Comparison of ENCODE assay signal across 23 cellular contexts in genomic region chr2:197030090-197030489, GRCh38.
DNase-seq lines count a peak whose midpoint lies in the region; ATAC-seq and TF ChIP-seq lines count a peak whose summit lies in the region.
"Had no signal": no experiment of that assay in that cellular context is flagged by ENCODE, and none has a peak within 500 bp of the region (broad histone marks: within the 10 kb centered on the region; RNA-seq: fewer than 3 reads in every experiment).

No MANE protein-coding gene starts in this region.

- no peak overlapping the region for H3K9ac ChIP-seq in IMR-90 (ENCODE audit: low read depth, low read length)
- H3K9ac ChIP-seq: BLaER1 treated with 17β-estradiol and CSF1 and Interleukin-3, amounts not matched to agents 10 nM and 100 nM; SK-N-SH had no signal

- no peak overlapping the region for H2BK15ac ChIP-seq in IMR-90 (ENCODE audit: low read depth, low read length)

- no peak overlapping the region for H3K56ac ChIP-seq in IMR-90 (ENCODE audit: extremely low read depth, insufficient read depth, low read length)

- H3K4me3 Mint-ChIP-seq in activated CD8-positive, alpha-beta memory T cell treated with anti-CD3 and anti-CD28 coated beads, Interleukin-2, amount 10 ng/mL, durations not matched to agents 7 days and 5 days = no peak overlapping the region
- no peak overlapping the region for H3K4me3 Mint-ChIP-seq in CD4-positive, alpha-beta T cell
- H3K4me3 Mint-ChIP-seq: GM23338, H9 had no signal

- H2BK20ac ChIP-seq in IMR-90 (ENCODE audit: low read depth, low read length) = no peak overlapping the region

- H3K9me3 Mint-ChIP-seq in activated CD8-positive, alpha-beta memory T cell treated with anti-CD3 and anti-CD28 coated beads, Interleukin-2, amount 10 ng/mL, durations not matched to agents 7 days and 5 days (ENCODE audit: low read depth) = peaks cover 3% of the 10 kb centered on the region
- no peaks in the 10 kb centered on the region for H3K9me3 Mint-ChIP-seq in CD4-positive, alpha-beta T cell
- H3K9me3 Mint-ChIP-seq: GM23338, H9 had no signal

- H2AFZ ChIP-seq in IMR-90 (replicated peaks; ENCODE audit: low read length, poor library complexity) = no peak overlapping the region
- H2AFZ ChIP-seq: GM23338 had no signal

- 100% methylated on average over 1 of the region's 3 CpGs; no CpG with 5 or more reads in 1 of the 2 experiments for WGBS in IMR-90 (ENCODE audit: extremely low coverage in 2 of 2, insufficient read length in 1 of 2), 2 experiments

- no peak overlapping the region for H2BK5ac ChIP-seq in IMR-90 (ENCODE audit: low read depth, low read length, poor library complexity, severe bottlenecking)

- dilution Hi-C loops in IMR-90 (cut with HindIII; ENCODE audit: low sequenced_read_pairs, unreplicated experiment) = no loop called here

- H3K4me1 ChIP-seq in IMR-90 (ENCODE audit: control insufficient read depth, insufficient read depth, low read length) = peaks cover 1% of the 10 kb centered on the region; the same call in 1 of the 2 replicates
- no peaks in the 10 kb centered on the region for H3K4me1 ChIP-seq in mucosa of descending colon (ENCODE audit: low read depth)

- POLR2A ChIA-PET in CD4-positive, alpha-beta T cell (lab: Charles Lee) = no interaction called here
- POLR2A ChIA-PET in IMR-90 (lab: Charles Lee; ENCODE audit: unreplicated experiment) = no interaction called here

- no peak overlapping the region for H2AK5ac ChIP-seq in IMR-90 (ENCODE audit: low read depth, low read length)

- in situ Hi-C loops in IMR-90 (cut with MboI; ENCODE audit: low sequenced_read_pairs) = no loop called here

- H3K4me3 ChIP-seq in IMR-90 (ENCODE audit: insufficient read depth, low read depth, low read length) (no peak overlapping the region), mucosa of descending colon (no peak overlapping the region)
- H3K4me3 ChIP-seq: BLaER1 treated with 17β-estradiol and CSF1 and Interleukin-3, amounts not matched to agents 10 nM and 100 nM; GM23338 had no signal

- CTCF ChIA-PET in activated CD8-positive, alpha-beta memory T cell treated with anti-CD3 and anti-CD28 coated beads, Interleukin-2, amount 10 ng/mL, durations not matched to agents 7 days and 5 days (lab: Charles Lee) = no interaction called here
- CTCF ChIA-PET in CD4-positive, alpha-beta T cell (lab: Charles Lee) = no interaction called here
- CTCF ChIA-PET in IMR-90 (lab: Yijun Ruan, JAX) = no interaction called here

- BruUV-seq in IMR-90 (replicated peaks; lab: Mats Ljungman, UMichigan) = no TSS peak

- H4K20me1 ChIP-seq in IMR-90 (ENCODE audit: insufficient read depth, low read length) = no peaks in the 10 kb centered on the region
- H4K20me1 ChIP-seq: BLaER1 treated with 17β-estradiol and CSF1 and Interleukin-3, amounts not matched to agents 10 nM and 100 nM had no signal

- TF ChIP-seq POLR2A in IMR-90 (IDR thresholded peaks at IDR 0.05; ENCODE audit: low read depth, low read length) = no peak

- intact Hi-C loops in CD4-positive, alpha-beta T cell (cut with DNase I, micrococcal nuclease) = no loop called here
- intact Hi-C loops in IMR-90 (cut with micrococcal nuclease) (no loop called here), mucosa of descending colon (cut with DNase I, micrococcal nuclease) (no loop called here)

- TF ChIP-seq RAD21 in IMR-90 (IDR thresholded peaks at IDR 0.05; ENCODE audit: low read length) = no peak

- H3K27me3 ChIP-seq in CD4-positive, alpha-beta T cell (ENCODE audit: control insufficient read depth, insufficient read depth, low read length) = no peaks in the 10 kb centered on the region
- H3K27me3 ChIP-seq in IMR-90 (ENCODE audit: control insufficient read depth, insufficient read depth, low read length) = no peaks in the 10 kb centered on the region
- H3K27me3 ChIP-seq: BLaER1 treated with 17β-estradiol and CSF1 and Interleukin-3, amounts not matched to agents 10 nM and 100 nM had no signal

- no peak overlapping the region for H2AK9ac ChIP-seq in IMR-90 (replicated peaks; ENCODE audit: low read depth, low read length, poor library complexity)

- no peak overlapping the region for H3K4me2 ChIP-seq in IMR-90 (ENCODE audit: low read depth, low read length)
- H3K4me2 ChIP-seq: BLaER1 treated with 17β-estradiol and CSF1 and Interleukin-3, amounts not matched to agents 10 nM and 100 nM; GM23338; SK-N-SH had no signal

- H3K79me1 ChIP-seq in IMR-90 (ENCODE audit: low read depth in 1 of 2, low read length in 2 of 2) = no peaks in the 10 kb centered on the region

- H2BK120ac ChIP-seq in IMR-90 (ENCODE audit: low read depth, low read length) = no peak overlapping the region

- H3K4me1 Mint-ChIP-seq in activated CD8-positive, alpha-beta memory T cell treated with anti-CD3 and anti-CD28 coated beads, Interleukin-2, amount 10 ng/mL, durations not matched to agents 7 days and 5 days = peaks cover 26% of the 10 kb centered on the region
- H3K4me1 Mint-ChIP-seq in CD4-positive, alpha-beta T cell (ENCODE audit: low read depth) = peaks cover 34% of the 10 kb centered on the region
- H3K4me1 Mint-ChIP-seq: GM23338, H9 had no signal

- H3K23ac ChIP-seq in IMR-90 (ENCODE audit: low read depth, low read length) = no peak overlapping the region

- no peak overlapping the region for H3K27ac ChIP-seq in CD4-positive, alpha-beta T cell (ENCODE audit: low read depth, low read length)
- H3K27ac ChIP-seq in IMR-90 (ENCODE audit: insufficient read depth, low read length) = no peak overlapping the region
- H3K27ac ChIP-seq: BLaER1 treated with 17β-estradiol and CSF1 and Interleukin-3, amounts not matched to agents 10 nM and 100 nM had no signal

- ATAC-seq in activated CD8-positive, alpha-beta memory T cell treated with anti-CD3 and anti-CD28 coated beads, Interleukin-2, amount 10 ng/mL, durations not matched to agents 7 days and 5 days = no peak
- ATAC-seq in CD4-positive, alpha-beta T cell (ENCODE audit: poor library complexity) = no peak
- no peak for ATAC-seq in IMR-90 (ENCODE audit: low read depth)
- peak; percentile 65 for ATAC-seq in mucosa of descending colon
- ATAC-seq in GM21786 (IDR thresholded peaks at IDR 0.05; ENCODE audit: unreplicated experiment) = no peak
- no peak for ATAC-seq in HG02870 (IDR thresholded peaks at IDR 0.05; ENCODE audit: unreplicated experiment)
- no peak for ATAC-seq in GM18867 (IDR thresholded peaks at IDR 0.05; ENCODE audit: unreplicated experiment)
- ATAC-seq: GM23338, PC-3 had no signal

- DNase-seq in activated CD8-positive, alpha-beta memory T cell treated with anti-CD3 and anti-CD28 coated beads, Interleukin-2, amount 10 ng/mL, durations not matched to agents 7 days and 5 days = no peak
- no peak for DNase-seq in activated CD8-positive, alpha-beta memory T cell treated with anti-CD3 and anti-CD28 coated beads, Interleukin-2, amount 50 U/mL, for 48 hours
- no peak for DNase-seq in CD4-positive, alpha-beta T cell
- DNase-seq in IMR-90 = no peak
- DNase-seq in mucosa of descending colon = no peak
- DNase-seq: Calu3; H9; KG1; MM.1S; NCI-H1417; NCI-H1694; NCI-H2029 treated with DMSO at 0.1 percent for 48 hours; NCI-H446 treated with DMSO at 0.1 percent for 48 hours; NCI-H526; NCI-H82; NK-92 treated with Interleukin-12 subunit alpha and Interleukin-12 subunit beta, amount 100 ng/mL, for 24 hours; PC-3; SK-N-SH had no signal

- H3K36me3 ChIP-seq in IMR-90 (ENCODE audit: control insufficient read depth, insufficient read depth, low read length) (no peaks in the 10 kb centered on the region), mucosa of descending colon (ENCODE audit: low read depth) (no peaks in the 10 kb centered on the region)

- H4K91ac ChIP-seq in IMR-90 (ENCODE audit: insufficient read depth, low read depth, low read length) = no peak overlapping the region

- no peak for TF ChIP-seq CTCF in CD4-positive, alpha-beta T cell (IDR thresholded peaks at IDR 0.05)
- no peak for TF ChIP-seq CTCF in IMR-90 (conservative IDR thresholded peaks at IDR 0.05; ENCODE audit: low read depth, low read length)
- no peak for TF ChIP-seq CTCF in mucosa of descending colon (IDR thresholded peaks at IDR 0.05)

- H3K9me1 ChIP-seq in IMR-90 (ENCODE audit: insufficient read depth, low read length) = no peaks in the 10 kb centered on the region

- no peak overlapping the region for H3K18ac ChIP-seq in IMR-90 (ENCODE audit: low read depth, low read length)

- no peaks in the 10 kb centered on the region for H3K9me3 ChIP-seq in CD4-positive, alpha-beta T cell (ENCODE audit: control insufficient read depth, low read length)
- no peaks in the 10 kb centered on the region for H3K9me3 ChIP-seq in IMR-90 (ENCODE audit: control insufficient read depth, insufficient read depth, low read length)
- H3K9me3 ChIP-seq in mucosa of descending colon = no peaks in the 10 kb centered on the region
- H3K9me3 ChIP-seq: SK-N-SH had no signal

- H3K27me3 Mint-ChIP-seq in activated CD8-positive, alpha-beta memory T cell treated with anti-CD3 and anti-CD28 coated beads, Interleukin-2, amount 10 ng/mL, durations not matched to agents 7 days and 5 days = no peaks in the 10 kb centered on the region
- H3K27me3 Mint-ChIP-seq in CD4-positive, alpha-beta T cell = no peaks in the 10 kb centered on the region

- H4K5ac ChIP-seq in IMR-90 (ENCODE audit: low read depth, low read length) = no peak overlapping the region

- peaks cover 77% of the 10 kb centered on the region for H3K36me3 Mint-ChIP-seq in activated CD8-positive, alpha-beta memory T cell treated with anti-CD3 and anti-CD28 coated beads, Interleukin-2, amount 10 ng/mL, durations not matched to agents 7 days and 5 days
- peaks cover 92% of the 10 kb centered on the region for H3K36me3 Mint-ChIP-seq in CD4-positive, alpha-beta T cell (ENCODE audit: low read depth)

- no peak overlapping the region for H4K8ac ChIP-seq in IMR-90 (ENCODE audit: low read depth in 2 of 2, low read length in 2 of 2)

- no peak overlapping the region for H3K4ac ChIP-seq in IMR-90 (ENCODE audit: low read depth, low read length)

- 0 out of 2 replicates have a peak overlapping the region, but pooled peaks have one; percentile 3 for H3K14ac ChIP-seq in IMR-90 (replicated peaks; ENCODE audit: low read depth, low read length)

- peak overlapping the region; percentile 6 for H3K27ac Mint-ChIP-seq in activated CD8-positive, alpha-beta memory T cell treated with anti-CD3 and anti-CD28 coated beads, Interleukin-2, amount 10 ng/mL, durations not matched to agents 7 days and 5 days
- H3K27ac Mint-ChIP-seq in CD4-positive, alpha-beta T cell = peak overlapping the region; percentile 74
- H3K27ac Mint-ChIP-seq: GM23338, H9 had no signal

TF ChIP-seq in IMR-90, 13 proteins besides CTCF, POLR2A, EP300 and RAD21:
- TF ChIP-seq NFE2L2 (IDR thresholded peaks at IDR 0.05; ENCODE audit: low read depth, low read length) (no peak), MXI1 (IDR thresholded peaks at IDR 0.05; ENCODE audit: borderline replicate concordance, low read depth, low read length) (no peak), RFX5 (IDR thresholded peaks at IDR 0.05; ENCODE audit: low read depth, low read length) (no peak)
